15 cellular contexts compared by ENCODE assay signal in genomic region chr2:204268971-204269370, GRCh38.
"Had no signal": no experiment of that assay in that cellular context is flagged by ENCODE, and none has a peak within 500 bp of the region (broad histone marks: within the 10 kb centered on the region; RNA-seq: fewer than 3 reads in every experiment).

No MANE protein-coding gene starts in this region.

- H3K9me3 ChIP-seq: psoas muscle, upper lobe of left lung, uterus had no signal

- H3K4me3 ChIP-seq: hepatocyte, psoas muscle, skin epidermis, stomach, upper lobe of left lung, uterus had no signal

- H3K27me3 ChIP-seq: upper lobe of left lung, uterus had no signal

- H3K4me1 ChIP-seq: parathyroid adenoma, stomach, upper lobe of left lung, uterus had no signal

- DNase-seq: effector memory CD8-positive, alpha-beta T cell; foreskin melanocyte; head of caudate nucleus; naive thymus-derived CD4-positive, alpha-beta T cell; nephron progenitor cell; psoas muscle; stimulated activated CD4-positive, alpha-beta T cell treated with anti-CD3 and anti-CD28 coated beads, Interleukin-2, amount 100 ng/mL, for 24 hours; stimulated activated CD4-positive, alpha-beta T cell treated with anti-CD3 and anti-CD28 coated beads, Interleukin-4, amount 100 ng/mL, for 4 hours; stimulated activated naive CD4-positive, alpha-beta T cell; stomach; upper lobe of left lung; uterus had no signal

- H3K36me3 ChIP-seq: stomach, upper lobe of left lung, uterus had no signal

- H3K27ac ChIP-seq: hepatocyte, parathyroid adenoma, psoas muscle, skin epidermis, stomach, upper lobe of left lung, uterus had no signal
